ENCODE assay signal across 8 cellular contexts in genomic region chr2:238238766-238239551, GRCh38. TPM values are rescaled to one million over a fixed set of nuclear protein-coding genes. Genes with fewer than 3 reads are reported as not detected.
DNase-seq lines count a peak whose midpoint lies in the region; ATAC-seq and TF ChIP-seq lines count a peak whose summit lies in the region.

No MANE protein-coding gene starts in this region.

- H3K4me1 Mint-ChIP-seq in glutamatergic neuron (ENCODE audit: low read depth, unreplicated experiment), result peaks cover 37% of the 10 kb centered on the region

- ATAC-seq in HG03097 (IDR thresholded peaks at IDR 0.05; ENCODE audit: low FRiP score, unreplicated experiment), result no peak

- H3K27ac Mint-ChIP-seq in glutamatergic neuron (ENCODE audit: unreplicated experiment), result peak overlapping the region; percentile 82

- peaks cover 26% of the 10 kb centered on the region for H3K9me3 Mint-ChIP-seq in glutamatergic neuron (ENCODE audit: unreplicated experiment)

- DNase-seq in NCI-H2081 (lab: John Stamatoyannopoulos, UW) (peak; percentile 28 to 64), NCI-H2081 treated with DMSO at 0.1 percent for 48 hours (lab: John Stamatoyannopoulos, UW) (no peak), glutamatergic neuron (peak; percentile 65), SHP77 treated with DMSO at 0.1 percent for 48 hours (lab: John Stamatoyannopoulos, UW) (no peak)
- DNase-seq in activated CD4-positive, alpha-beta T cell treated with anti-CD3 and anti-CD28 coated beads, Interleukin-2, amount 50 U/mL, for 48 hours, result peak; percentile 23 to 36
- peak; percentile 54 for DNase-seq in stimulated activated CD4-positive, alpha-beta T cell treated with anti-CD3 and anti-CD28 coated beads, Interleukin-15, amount 100 ng/mL, for 24 hours

- H3K27me3 ChIP-seq in HUES48 (ENCODE audit: control insufficient read depth, insufficient read depth, low read length), result peaks cover 56% of the 10 kb centered on the region

- no peaks in the 10 kb centered on the region for H3K36me3 ChIP-seq in HUES48 (ENCODE audit: control insufficient read depth, insufficient read depth, low read length)

- peak; percentile 9 for TF ChIP-seq CTCF in glutamatergic neuron (IDR thresholded peaks at IDR 0.05; ENCODE audit: partially characterized antibody, unreplicated experiment)

- no peaks in the 10 kb centered on the region for H3K9me3 ChIP-seq in HUES48 (ENCODE audit: control insufficient read depth, insufficient read depth, low read length)

- H3K4me1 ChIP-seq in HUES48 (ENCODE audit: control insufficient read depth, insufficient read depth, low read length), result peaks cover 11% of the 10 kb centered on the region; the same call in 1 of the 2 replicates

- no peak overlapping the region for H3K27ac ChIP-seq in HUES48 (ENCODE audit: low read depth, low read length)

- peak overlapping the region; percentile 92 for H3K4me3 Mint-ChIP-seq in glutamatergic neuron (ENCODE audit: unreplicated experiment)

- H3K9ac ChIP-seq in HUES48 (ENCODE audit: low read depth, low read length), result no peak overlapping the region

- H3K27me3 Mint-ChIP-seq in glutamatergic neuron (ENCODE audit: unreplicated experiment), result peaks cover 26% of the 10 kb centered on the region

- H3K4me3 ChIP-seq in HUES48 (ENCODE audit: low read depth, low read length), result peak overlapping the region; percentile 45; the same call in 1 of the 2 replicates

- peaks cover 10% of the 10 kb centered on the region for H3K36me3 Mint-ChIP-seq in glutamatergic neuron (ENCODE audit: unreplicated experiment)

RNA-seq across cellular contexts. Expression of gene HES6, which starts 0.9 kb away (rescaled TPM):
- total RNA-seq in glutamatergic neuron (ENCODE audit: unreplicated experiment), result 665 TPM

RNA-seq across cellular contexts. Expression of gene ILKAP, which starts 35.5 kb away (rescaled TPM):
- 61.3 TPM for total RNA-seq in glutamatergic neuron (ENCODE audit: unreplicated experiment)

RNA-seq across cellular contexts. Expression of gene PER2, which starts 49.5 kb away (rescaled TPM):
- total RNA-seq in glutamatergic neuron (ENCODE audit: unreplicated experiment), result 3.8 TPM

Comparison
In these comparisons a context has a peak if more than half of its experiments do, and no peak if none do; other contexts are left out.
1. DNase-seq: peak in NCI-H2081 (2 of 2), activated CD4-positive, alpha-beta T cell treated with anti-CD3 and anti-CD28 coated beads, Interleukin-2, amount 50 U/mL, for 48 hours (2 of 2), glutamatergic neuron (single experiment) and stimulated activated CD4-positive, alpha-beta T cell treated with anti-CD3 and anti-CD28 coated beads, Interleukin-15, amount 100 ng/mL, for 24 hours (single experiment); none in NCI-H2081 treated with DMSO at 0.1 percent for 48 hours (single experiment) and SHP77 treated with DMSO at 0.1 percent for 48 hours (single experiment).